Comparison of ENCODE assay signal across 10 cellular contexts in the genomic region with DNA sequence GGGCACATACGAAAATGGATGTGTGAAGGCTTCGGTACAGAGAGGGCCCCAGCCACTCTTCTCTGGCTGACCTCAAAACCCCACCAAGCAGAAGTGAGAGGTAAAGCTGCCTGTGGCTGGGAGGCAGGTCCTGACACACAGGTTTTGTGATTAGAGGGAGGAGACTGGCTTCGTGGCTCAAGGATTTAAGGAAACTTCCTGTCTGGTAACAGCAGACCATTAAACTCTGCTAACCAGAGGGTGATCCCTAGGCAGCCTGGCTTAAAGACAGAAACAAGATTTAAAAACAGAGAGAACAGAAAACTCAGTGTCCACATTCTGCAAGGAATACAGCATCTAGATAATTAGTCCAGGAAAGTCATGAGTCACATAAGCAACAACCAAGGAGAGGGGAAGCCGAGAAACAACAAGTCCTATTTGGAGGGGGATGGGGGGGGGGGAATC.
DNase-seq lines count a peak whose midpoint lies in the region; ATAC-seq and TF ChIP-seq lines count a peak whose summit lies in the region.
"Had no signal": no experiment of that assay in that cellular context is flagged by ENCODE, and none has a peak within 500 bp of the region (broad histone marks: within the 10 kb centered on the region; RNA-seq: fewer than 3 reads in every experiment).

No MANE protein-coding gene starts in this region.

- no peak overlapping the region for H2AFZ ChIP-seq in IMR-90 (replicated peaks; ENCODE audit: low read length, poor library complexity)
- H2AFZ ChIP-seq: GM23248, parathyroid adenoma had no signal

- no peaks in the 10 kb centered on the region for H3K9me1 ChIP-seq in IMR-90 (ENCODE audit: insufficient read depth, low read length)

- H3K27ac ChIP-seq in IMR-90 (ENCODE audit: insufficient read depth, low read length), result peak overlapping the region; percentile 4; the same call in 1 of the 2 replicates
- H3K27ac ChIP-seq in muscle layer of colon (ENCODE audit: low read depth, low read length), result peak overlapping the region; percentile 68
- H3K27ac ChIP-seq: GM23248, parathyroid adenoma had no signal

- no peak for TF ChIP-seq POLR2A in IMR-90 (IDR thresholded peaks at IDR 0.05; ENCODE audit: low read depth, low read length)

- H3K9ac ChIP-seq in IMR-90 (ENCODE audit: low read depth, low read length) (no peak overlapping the region), muscle layer of colon (ENCODE audit: low read length) (peak overlapping the region; percentile 2)
- H3K9ac ChIP-seq: GM23248, parathyroid adenoma had no signal

- DNase-seq in IMR-90 (peak; percentile 4), HEK293T (ENCODE audit: extremely low spot score) (no peak), NCI-H524 treated with DMSO at 0.1 percent for 48 hours (lab: John Stamatoyannopoulos, UW) (no peak)

- H2BK120ac ChIP-seq in IMR-90 (ENCODE audit: low read depth, low read length), result no peak overlapping the region

- H2BK5ac ChIP-seq in IMR-90 (ENCODE audit: low read depth, low read length, poor library complexity, severe bottlenecking), result no peak overlapping the region

- no peaks in the 10 kb centered on the region; the same call in 1 of the 2 replicates for H3K4me1 ChIP-seq in IMR-90 (ENCODE audit: control insufficient read depth, insufficient read depth, low read length)
- H3K4me1 ChIP-seq in muscle layer of colon (ENCODE audit: insufficient read depth, low read length), result peaks cover 30% of the 10 kb centered on the region
- H3K4me1 ChIP-seq: parathyroid adenoma had no signal

- dilution Hi-C loops in IMR-90 (cut with HindIII; ENCODE audit: low sequenced_read_pairs, unreplicated experiment), result no loop called here

- no peak overlapping the region for H2BK15ac ChIP-seq in IMR-90 (ENCODE audit: low read depth, low read length)

- no peaks in the 10 kb centered on the region for H4K20me1 ChIP-seq in IMR-90 (ENCODE audit: insufficient read depth, low read length)

- H3K4me3 ChIP-seq in IMR-90 (ENCODE audit: insufficient read depth, low read depth, low read length) (no peak overlapping the region), muscle layer of colon (ENCODE audit: low read depth in 1 of 2, low read length in 2 of 2) (peak overlapping the region in 1 of 2 donors; percentile 0)
- H3K4me3 ChIP-seq: GM23248 had no signal

- in situ Hi-C loops in IMR-90 (cut with MboI; ENCODE audit: low sequenced_read_pairs), result no loop called here

- no peak overlapping the region for H2AK5ac ChIP-seq in IMR-90 (ENCODE audit: low read depth, low read length)

- H3K36me3 ChIP-seq in IMR-90 (ENCODE audit: control insufficient read depth, insufficient read depth, low read length) (no peaks in the 10 kb centered on the region), muscle layer of colon (ENCODE audit: insufficient read depth, low read length) (no peaks in the 10 kb centered on the region)

- H3K27me3 ChIP-seq in IMR-90 (ENCODE audit: control insufficient read depth, insufficient read depth, low read length) (no peaks in the 10 kb centered on the region; the same call in 1 of the 2 replicates), muscle layer of colon (ENCODE audit: control insufficient read depth in 1 of 2, insufficient read depth in 2 of 2, low read length in 2 of 2) (no peaks in the 10 kb centered on the region)

- no peak overlapping the region for H3K56ac ChIP-seq in IMR-90 (ENCODE audit: extremely low read depth, insufficient read depth, low read length)

- no peak overlapping the region for H2BK20ac ChIP-seq in IMR-90 (ENCODE audit: low read depth, low read length)

- H2AK9ac ChIP-seq in IMR-90 (replicated peaks; ENCODE audit: low read depth, low read length, poor library complexity), result no peak overlapping the region

- H4K91ac ChIP-seq in IMR-90 (ENCODE audit: insufficient read depth, low read depth, low read length), result no peak overlapping the region

- no peak for TF ChIP-seq CTCF in IMR-90 (conservative IDR thresholded peaks at IDR 0.05; ENCODE audit: low read depth, low read length)

- intact Hi-C loops in IMR-90 (cut with micrococcal nuclease), result no loop called here

- BruUV-seq in IMR-90 (replicated peaks; lab: Mats Ljungman, UMichigan), result no TSS peak

- CTCF ChIA-PET in IMR-90 (lab: Yijun Ruan, JAX) (no interaction called here), HEK293T (lab: Yijun Ruan, JAX) (no interaction called here)

- no peak overlapping the region for H3K18ac ChIP-seq in IMR-90 (ENCODE audit: low read depth, low read length)

- H3K4me2 ChIP-seq in IMR-90 (ENCODE audit: low read depth, low read length), result no peak overlapping the region

- no peaks in the 10 kb centered on the region for H3K79me1 ChIP-seq in IMR-90 (ENCODE audit: low read depth in 1 of 2, low read length in 2 of 2)

- H3K14ac ChIP-seq in IMR-90 (replicated peaks; ENCODE audit: low read depth, low read length), result no peak overlapping the region

- WGBS in IMR-90 (ENCODE audit: extremely low coverage in 2 of 2, insufficient read length in 1 of 2), 2 experiments, result 67% methylated on average over 1 of the region's 4 CpGs; no CpG with 5 or more reads in 1 of the 2 experiments

- TF ChIP-seq RAD21 in IMR-90 (IDR thresholded peaks at IDR 0.05; ENCODE audit: low read length), result no peak

- no peak overlapping the region for H3K23ac ChIP-seq in IMR-90 (ENCODE audit: low read depth, low read length)

- H4K5ac ChIP-seq in IMR-90 (ENCODE audit: low read depth, low read length), result no peak overlapping the region

- H3K4ac ChIP-seq in IMR-90 (ENCODE audit: low read depth, low read length), result no peak overlapping the region

- ATAC-seq in GM18870 (IDR thresholded peaks at IDR 0.05; ENCODE audit: unreplicated experiment) (peak; percentile 58), GM21717 (IDR thresholded peaks at IDR 0.05; ENCODE audit: unreplicated experiment) (peak; percentile 68), IMR-90 (ENCODE audit: low read depth) (peak; percentile 29; the same call in 1 of the 2 replicates), GM21360 (IDR thresholded peaks at IDR 0.05; ENCODE audit: unreplicated experiment) (no peak), GM18873 (IDR thresholded peaks at IDR 0.05; ENCODE audit: low FRiP score, unreplicated experiment) (no peak)

- POLR2A ChIA-PET in IMR-90 (lab: Charles Lee; ENCODE audit: unreplicated experiment), result no interaction called here
- POLR2A ChIA-PET in HEK293T (lab: Yijun Ruan, JAX), result no interaction called here

- H4K8ac ChIP-seq in IMR-90 (ENCODE audit: low read depth in 2 of 2, low read length in 2 of 2), result no peak overlapping the region

- peaks cover 10% of the 10 kb centered on the region for H3K9me3 ChIP-seq in IMR-90 (ENCODE audit: control insufficient read depth, insufficient read depth, low read length)
- H3K9me3 ChIP-seq in muscle layer of colon (ENCODE audit: low read length), result no peaks in the 10 kb centered on the region

TF ChIP-seq in IMR-90, 13 proteins besides CTCF, POLR2A, EP300 and RAD21:
- TF ChIP-seq, protein P1, sequence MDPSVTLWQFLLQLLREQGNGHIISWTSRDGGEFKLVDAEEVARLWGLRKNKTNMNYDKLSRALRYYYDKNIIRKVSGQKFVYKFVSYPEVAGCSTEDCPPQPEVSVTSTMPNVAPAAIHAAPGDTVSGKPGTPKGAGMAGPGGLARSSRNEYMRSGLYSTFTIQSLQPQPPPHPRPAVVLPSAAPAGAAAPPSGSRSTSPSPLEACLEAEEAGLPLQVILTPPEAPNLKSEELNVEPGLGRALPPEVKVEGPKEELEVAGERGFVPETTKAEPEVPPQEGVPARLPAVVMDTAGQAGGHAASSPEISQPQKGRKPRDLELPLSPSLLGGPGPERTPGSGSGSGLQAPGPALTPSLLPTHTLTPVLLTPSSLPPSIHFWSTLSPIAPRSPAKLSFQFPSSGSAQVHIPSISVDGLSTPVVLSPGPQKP (IDR thresholded peaks at IDR 0.05; ENCODE audit: borderline replicate concordance, low read depth, low read length), result no peak
- TF ChIP-seq MAZ (IDR thresholded peaks at IDR 0.05; ENCODE audit: borderline replicate concordance, low read depth, low read length) (no peak), BHLHE40 (IDR thresholded peaks at IDR 0.05; ENCODE audit: low read depth, low read length) (no peak), SMC3 (IDR thresholded peaks at IDR 0.05; ENCODE audit: low read depth, low read length) (no peak), FOS (IDR thresholded peaks at IDR 0.05; ENCODE audit: low read depth, low read length) (no peak)
TF ChIP-seq in IMR-90: peak in this region for 0.

TF ChIP-seq in HEK293T, 16 proteins besides CTCF, POLR2A, EP300 and RAD21:
- TF ChIP-seq LEF1 (IDR thresholded peaks at IDR 0.05; ENCODE audit: borderline replicate concordance), result no peak
- TF ChIP-seq FOXA1 (IDR thresholded peaks at IDR 0.05), result no peak
- TF ChIP-seq HDGF (IDR thresholded peaks at IDR 0.05; ENCODE audit: borderline replicate concordance), result no peak
- TF ChIP-seq FOXM1 (IDR thresholded peaks at IDR 0.05; ENCODE audit: borderline replicate concordance), result no peak
- no peak for TF ChIP-seq NFRKB (IDR thresholded peaks at IDR 0.05)
- TF ChIP-seq BHLHE40 (IDR thresholded peaks at IDR 0.05; ENCODE audit: borderline replicate concordance), result no peak
- no peak for TF ChIP-seq SP1 (IDR thresholded peaks at IDR 0.05)
- TF ChIP-seq L3MBTL2 (conservative IDR thresholded peaks at IDR 0.05), result no peak
- no peak for TF ChIP-seq ZNF384 (IDR thresholded peaks at IDR 0.05)
- TF ChIP-seq ARNT (IDR thresholded peaks at IDR 0.05), result no peak
- no peak for TF ChIP-seq FOXK2 (IDR thresholded peaks at IDR 0.05)
- TF ChIP-seq CTBP1 (IDR thresholded peaks at IDR 0.05; ENCODE audit: borderline replicate concordance), result no peak
- TF ChIP-seq TARDBP (IDR thresholded peaks at IDR 0.05), result no peak
- TF ChIP-seq SUZ12 (IDR thresholded peaks at IDR 0.05), result no peak
- TF ChIP-seq, protein P2, sequence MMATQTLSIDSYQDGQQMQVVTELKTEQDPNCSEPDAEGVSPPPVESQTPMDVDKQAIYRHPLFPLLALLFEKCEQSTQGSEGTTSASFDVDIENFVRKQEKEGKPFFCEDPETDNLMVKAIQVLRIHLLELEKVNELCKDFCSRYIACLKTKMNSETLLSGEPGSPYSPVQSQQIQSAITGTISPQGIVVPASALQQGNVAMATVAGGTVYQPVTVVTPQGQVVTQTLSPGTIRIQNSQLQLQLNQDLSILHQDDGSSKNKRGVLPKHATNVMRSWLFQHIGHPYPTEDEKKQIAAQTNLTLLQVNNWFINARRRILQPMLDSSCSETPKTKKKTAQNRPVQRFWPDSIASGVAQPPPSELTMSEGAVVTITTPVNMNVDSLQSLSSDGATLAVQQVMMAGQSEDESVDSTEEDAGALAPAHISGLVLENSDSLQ (IDR thresholded peaks at IDR 0.05), result no peak
- TF ChIP-seq ELF4 (IDR thresholded peaks at IDR 0.05), result no peak
TF ChIP-seq in HEK293T: peak in this region for 0.

Comparison
In these comparisons a context has a peak if more than half of its experiments do, and no peak if none do; other contexts are left out.
1. ATAC-seq: peak in GM18870 (single experiment), GM21717 (single experiment) and IMR-90 (single experiment); none in GM21360 (single experiment) and GM18873 (single experiment).